1 cellular context compared by ENCODE assay signal in genomic region chr2:25062461-25062860, GRCh38.
A peak's percentile ranks its signal among the peaks of the same experiment; 100 is the strongest.
TF ChIP-seq lines count a peak whose summit lies in the region.

No MANE protein-coding gene starts in this region.

TF ChIP-seq in HepG2, 621 proteins besides CTCF, POLR2A, EP300 and RAD21:
- TF ChIP-seq ZNF672 (CRISPR knock-in tag; IDR thresholded peaks at IDR 0.05) (no peak), ZNF687 (CRISPR knock-in tag; IDR thresholded peaks at IDR 0.05) (0 out of 2 replicates have a peak, but pooled peaks have one; percentile 8)
